17 cellular contexts compared by ENCODE assay signal in the genomic region with DNA sequence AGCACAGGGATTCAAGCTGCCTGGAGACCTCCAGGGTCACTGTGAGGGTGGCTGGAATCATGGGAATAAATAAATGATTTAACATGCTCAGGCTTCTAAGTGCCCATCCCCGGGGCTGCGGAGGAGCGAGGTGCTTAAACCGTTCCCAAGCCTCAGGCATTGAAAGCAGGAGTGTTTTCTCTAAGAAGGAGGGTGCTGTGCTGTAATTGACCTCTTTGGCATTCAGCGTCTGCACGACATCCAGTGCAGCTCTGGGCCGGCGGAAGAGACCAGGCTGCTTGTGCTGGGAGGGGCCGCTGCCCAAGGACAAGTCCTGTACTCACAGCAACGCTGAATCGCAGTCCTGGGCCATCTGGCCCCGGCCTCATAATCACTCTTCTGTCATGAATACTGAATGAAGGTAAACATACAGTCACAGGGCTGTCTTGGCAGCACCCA. TPM values are rescaled to one million over a fixed set of nuclear protein-coding genes. Genes with fewer than 3 reads are reported as not detected.
DNase-seq lines count a peak whose midpoint lies in the region; ATAC-seq and TF ChIP-seq lines count a peak whose summit lies in the region.
"Had no signal": no experiment of that assay in that cellular context is flagged by ENCODE, and none has a peak within 500 bp of the region (broad histone marks: within the 10 kb centered on the region; RNA-seq: fewer than 3 reads in every experiment).

No MANE protein-coding gene starts in this region.

- intact Hi-C loops in right lobe of liver (cut with DNase I): no loop called here

- TF ChIP-seq EP300 in SK-N-SH (IDR thresholded peaks at IDR 0.05; ENCODE audit: borderline replicate concordance in 1 of 2, low read depth in 1 of 2, low read length in 1 of 2): no peak

- no peak overlapping the region for H3K9ac ChIP-seq in SK-N-SH

- no peaks in the 10 kb centered on the region for H3K9me2 ChIP-seq in SK-N-SH

- ATAC-seq in SK-N-SH treated with all-trans-retinoic acid at 6 μM for 48 hours (no peak), right lobe of liver (peak; percentile 29 to 47 (median 30))
- no peak for ATAC-seq in activated naive CD8-positive, alpha-beta T cell treated with anti-CD3 and anti-CD28 coated beads, Interleukin-2, amount 50 U/mL, for 24 hours
- ATAC-seq: PC-3 had no signal

- no peak overlapping the region for H3K4me2 ChIP-seq in SK-N-SH

- no peak for TF ChIP-seq POLR2A in right lobe of liver (IDR thresholded peaks at IDR 0.05)

- no peak overlapping the region for H3K27ac ChIP-seq in SK-N-SH (ENCODE audit: low read depth in 2 of 2, low read length in 1 of 2)
- no peak overlapping the region for H3K27ac ChIP-seq in right lobe of liver

- H3K4me1 ChIP-seq in SK-N-SH (ENCODE audit: control insufficient read depth in 1 of 2, insufficient read depth in 2 of 2, low read depth in 1 of 2, low read length in 1 of 2): no peaks in the 10 kb centered on the region; a peak in 1 of 4 replicates
- no peaks in the 10 kb centered on the region for H3K4me1 ChIP-seq in right lobe of liver

- H3K4me3 Mint-ChIP-seq in activated naive CD8-positive, alpha-beta T cell treated with anti-CD3 and anti-CD28 coated beads, Interleukin-2, amount 50 U/mL, for 24 hours: no peak overlapping the region
- H3K4me3 Mint-ChIP-seq: brain had no signal

- H3K36me3 ChIP-seq in SK-N-SH (replicated peaks in 1 of 2; ENCODE audit: control insufficient read depth in 1 of 2, insufficient read depth in 2 of 2, low read length in 1 of 2) (no peaks in the 10 kb centered on the region), right lobe of liver (no peaks in the 10 kb centered on the region)

- 12% methylated on average over 10 of the region's 12 CpGs for WGBS in SK-N-SH (ENCODE audit: low lambda C conversion rate)
- WGBS in right lobe of liver (ENCODE audit: insufficient coverage, low coverage, low lambda C conversion rate, missing lambda C conversion rate): no CpG with 5 or more reads among the region's 12 CpGs

- CTCF ChIA-PET in SK-N-SH (lab: Yijun Ruan, JAX): interaction anchor here (2.5 kb wide), 1 partner anchor 43 kb away, joined by 9 read pairs; no protein-coding TSS in a partner anchor

- H3K27me3 ChIP-seq in SK-N-SH (ENCODE audit: insufficient read depth): peaks cover 22% of the 10 kb centered on the region
- no peaks in the 10 kb centered on the region for H3K27me3 ChIP-seq in right lobe of liver

- no peak overlapping the region for H3K27ac Mint-ChIP-seq in activated naive CD8-positive, alpha-beta T cell treated with anti-CD3 and anti-CD28 coated beads, Interleukin-2, amount 50 U/mL, for 24 hours
- H3K27ac Mint-ChIP-seq: brain had no signal

- no peaks in the 10 kb centered on the region for H3K4me1 Mint-ChIP-seq in activated naive CD8-positive, alpha-beta T cell treated with anti-CD3 and anti-CD28 coated beads, Interleukin-2, amount 50 U/mL, for 24 hours
- H3K4me1 Mint-ChIP-seq: brain had no signal

- H3K27me3 Mint-ChIP-seq in activated naive CD8-positive, alpha-beta T cell treated with anti-CD3 and anti-CD28 coated beads, Interleukin-2, amount 50 U/mL, for 24 hours: no peaks in the 10 kb centered on the region

- TF ChIP-seq CTCF in SK-N-SH (IDR thresholded peaks at IDR 0.05) (no peak), right lobe of liver (IDR thresholded peaks at IDR 0.05) (no peak)

- no peaks in the 10 kb centered on the region for H3K9me3 Mint-ChIP-seq in activated naive CD8-positive, alpha-beta T cell treated with anti-CD3 and anti-CD28 coated beads, Interleukin-2, amount 50 U/mL, for 24 hours
- H3K9me3 Mint-ChIP-seq: brain had no signal

- DNase-seq in SK-N-SH (peak; percentile 32), ecto neural progenitor cell (ENCODE audit: low spot score) (peak; percentile 54), right lobe of liver (no peak), AG08396 (ENCODE audit: low spot score) (no peak), H4 (ENCODE audit: low spot score) (no peak)
- DNase-seq in activated naive CD8-positive, alpha-beta T cell treated with anti-CD3 and anti-CD28 coated beads, Interleukin-2, amount 50 U/mL, for 24 hours: no peak
- DNase-seq in activated CD4-positive, alpha-beta T cell treated with anti-CD3 and anti-CD28 coated beads, Interleukin-2, amount 50 U/mL, for 1 hour: no peak
- DNase-seq: activated effector memory CD4-positive, alpha-beta T cell treated with Interleukin-2 at 50 U/mL for 16 hours; KBM-7; NCI-H2029 treated with DMSO at 0.1 percent for 48 hours; PC-3; trophoblast cell had no signal

- H3F3A ChIP-seq in SK-N-SH (replicated peaks; ENCODE audit: insufficient read depth): no peaks in the 10 kb centered on the region

- H4K20me1 ChIP-seq in SK-N-SH (ENCODE audit: insufficient read depth): no peaks in the 10 kb centered on the region

- no peaks in the 10 kb centered on the region for H3K36me3 Mint-ChIP-seq in activated naive CD8-positive, alpha-beta T cell treated with anti-CD3 and anti-CD28 coated beads, Interleukin-2, amount 50 U/mL, for 24 hours (ENCODE audit: low read depth)
- H3K36me3 Mint-ChIP-seq: brain had no signal

- no peaks in the 10 kb centered on the region for H3K79me2 ChIP-seq in SK-N-SH (ENCODE audit: insufficient read depth)

- H3K9me3 ChIP-seq in SK-N-SH: no peaks in the 10 kb centered on the region
- no peaks in the 10 kb centered on the region for H3K9me3 ChIP-seq in right lobe of liver

- POLR2A ChIA-PET in SK-N-SH (lab: Yijun Ruan, JAX): no interaction called here

- H3K4me3 ChIP-seq in SK-N-SH (ENCODE audit: low read depth in 2 of 2, low read length in 1 of 2) (no peak overlapping the region), right lobe of liver (no peak overlapping the region)

- TF ChIP-seq RAD21 in SK-N-SH (IDR thresholded peaks at IDR 0.05; ENCODE audit: low read length): no peak

- no peak overlapping the region for H2AFZ ChIP-seq in SK-N-SH (ENCODE audit: low read depth)

TF ChIP-seq in SK-N-SH, 30 proteins besides CTCF, POLR2A, EP300 and RAD21 (continues in another document):
- no peak for TF ChIP-seq MXI1 (IDR thresholded peaks at IDR 0.05; ENCODE audit: low read depth, low read length)
- TF ChIP-seq, protein P1, sequence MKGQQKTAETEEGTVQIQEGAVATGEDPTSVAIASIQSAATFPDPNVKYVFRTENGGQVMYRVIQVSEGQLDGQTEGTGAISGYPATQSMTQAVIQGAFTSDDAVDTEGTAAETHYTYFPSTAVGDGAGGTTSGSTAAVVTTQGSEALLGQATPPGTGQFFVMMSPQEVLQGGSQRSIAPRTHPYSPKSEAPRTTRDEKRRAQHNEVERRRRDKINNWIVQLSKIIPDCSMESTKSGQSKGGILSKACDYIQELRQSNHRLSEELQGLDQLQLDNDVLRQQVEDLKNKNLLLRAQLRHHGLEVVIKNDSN (IDR thresholded peaks at IDR 0.05; ENCODE audit: borderline replicate concordance, low read depth): no peak
- no peak for TF ChIP-seq FOXJ3 (CRISPR knock-in tag; IDR thresholded peaks at IDR 0.05)
- no peak for TF ChIP-seq NRF1 (IDR thresholded peaks at IDR 0.05; ENCODE audit: low read depth, low read length)
- TF ChIP-seq FOSL2 (IDR thresholded peaks at IDR 0.05; ENCODE audit: borderline replicate concordance, low read depth): no peak
- TF ChIP-seq SIN3A (IDR thresholded peaks at IDR 0.05; ENCODE audit: borderline replicate concordance, low read depth, low read length): no peak
- no peak for TF ChIP-seq RXRA (IDR thresholded peaks at IDR 0.05; ENCODE audit: borderline replicate concordance, low read depth)
- TF ChIP-seq TEAD4 (IDR thresholded peaks at IDR 0.05; ENCODE audit: borderline replicate concordance, insufficient read depth): no peak
- TF ChIP-seq TAF1 (IDR thresholded peaks at IDR 0.05; ENCODE audit: borderline replicate concordance, low read depth, low read length): no peak

TF ChIP-seq in SK-N-SH treated with all-trans-retinoic acid at 6 μM for 48 hours, 23 proteins besides CTCF, POLR2A, EP300 and RAD21 (continues in another document):
- TF ChIP-seq ZFP30 (CRISPR knock-in tag; IDR thresholded peaks at IDR 0.05) (no peak), TOX (CRISPR knock-in tag; IDR thresholded peaks at IDR 0.05; ENCODE audit: borderline replicate concordance) (no peak), ZNF70 (CRISPR knock-in tag; IDR thresholded peaks at IDR 0.05) (no peak), ESRRG (CRISPR knock-in tag; IDR thresholded peaks at IDR 0.05) (no peak), BACH2 (CRISPR knock-in tag; IDR thresholded peaks at IDR 0.05; ENCODE audit: borderline replicate concordance) (no peak), RARB (CRISPR knock-in tag; IDR thresholded peaks at IDR 0.05) (no peak), PPARA (CRISPR knock-in tag; IDR thresholded peaks at IDR 0.05; ENCODE audit: borderline replicate concordance) (no peak), ARNTL (CRISPR knock-in tag; IDR thresholded peaks at IDR 0.05; ENCODE audit: borderline replicate concordance, low read depth) (no peak)

RNA-seq across cellular contexts. Expression of gene GPR42, which starts 24.9 kb away (rescaled TPM):
- polyA plus RNA-seq in SK-N-SH (2012; rRNA removed): not detected in 2 replicates
- not detected in 2 replicates for polyA plus RNA-seq in SK-N-SH (2012; cell fraction: cytosol; rRNA removed)
- not detected in 2 replicates for polyA plus RNA-seq in SK-N-SH (2012; cell fraction: nucleus; rRNA removed)
- not detected for total RNA-seq in right lobe of liver
- 0.21 TPM in 1 of 2 replicates, not detected in the other for total RNA-seq in H4 (2014; rRNA removed; shearing (Covaris generic))
- total RNA-seq: glomerular endothelial cell; liver; PC-3; T-helper 2 cell treated with Interferon-gamma antibody and Interleukin-4, amounts not matched to agents 100 ng/mL and 5 ng/mL, for 36 hours had no signal
- polyA plus RNA-seq: liver had no signal

RNA-seq across cellular contexts. Expression of gene FFAR3, which starts 37.5 kb away (rescaled TPM):
- not detected in 2 replicates for polyA plus RNA-seq in SK-N-SH (2012; rRNA removed)
- not detected in 2 replicates for polyA plus RNA-seq in SK-N-SH (2012; cell fraction: cytosol; rRNA removed)
- polyA plus RNA-seq in SK-N-SH (2012; cell fraction: nucleus; rRNA removed): 0.06 TPM in 1 of 2 replicates, not detected in the other
- under 1 TPM in 1 of 6 experiments, not detected in 5; 0.27 TPM for total RNA-seq in right lobe of liver
- total RNA-seq in H4 (2014; rRNA removed; shearing (Covaris generic)): 0.21 TPM in 1 of 2 replicates, not detected in the other
- total RNA-seq: glomerular endothelial cell; PC-3; T-helper 2 cell treated with Interferon-gamma antibody and Interleukin-4, amounts not matched to agents 100 ng/mL and 5 ng/mL, for 36 hours had no signal
- polyA plus RNA-seq: liver had no signal

RNA-seq across cellular contexts. Expression of gene FFAR1, which starts 48.1 kb away (rescaled TPM):
- not detected in 2 replicates for polyA plus RNA-seq in SK-N-SH (2012; rRNA removed)
- not detected in 2 replicates for polyA plus RNA-seq in SK-N-SH (2012; cell fraction: cytosol; rRNA removed)
- polyA plus RNA-seq in SK-N-SH (2012; cell fraction: nucleus; rRNA removed): not detected in 2 replicates
- total RNA-seq in right lobe of liver: not detected
- total RNA-seq in H4 (2014; rRNA removed; shearing (Covaris generic)): not detected in 2 replicates
- total RNA-seq: glomerular endothelial cell; liver; PC-3; T-helper 2 cell treated with Interferon-gamma antibody and Interleukin-4, amounts not matched to agents 100 ng/mL and 5 ng/mL, for 36 hours had no signal
- polyA plus RNA-seq: liver had no signal

RNA-seq across cellular contexts. Expression of gene FFAR2, which starts 52.3 kb away (rescaled TPM):
- polyA plus RNA-seq in SK-N-SH (2012; rRNA removed): not detected in 2 replicates
- polyA plus RNA-seq in SK-N-SH (2012; cell fraction: cytosol; rRNA removed): not detected in 2 replicates
- not detected in 2 replicates for polyA plus RNA-seq in SK-N-SH (2012; cell fraction: nucleus; rRNA removed)
- under 1 TPM in 3 of 6 experiments, not detected in 3; 0.30 to 0.64 (median 0.35) TPM for total RNA-seq in right lobe of liver
- not detected in 2 replicates for total RNA-seq in H4 (2014; rRNA removed; shearing (Covaris generic))
- total RNA-seq: glomerular endothelial cell; PC-3; T-helper 2 cell treated with Interferon-gamma antibody and Interleukin-4, amounts not matched to agents 100 ng/mL and 5 ng/mL, for 36 hours had no signal

Comparison
In these comparisons a context has a peak if more than half of its experiments do, and no peak if none do; other contexts are left out.
1. DNase-seq: peak in SK-N-SH (single experiment) and ecto neural progenitor cell (single experiment); none in right lobe of liver (0 of 3), AG08396 (single experiment), activated naive CD8-positive, alpha-beta T cell treated with anti-CD3 and anti-CD28 coated beads, Interleukin-2, amount 50 U/mL, for 24 hours (single experiment), activated CD4-positive, alpha-beta T cell treated with anti-CD3 and anti-CD28 coated beads, Interleukin-2, amount 50 U/mL, for 1 hour (single experiment) and H4 (single experiment).
2. ATAC-seq: peak in right lobe of liver (4 of 4); none in SK-N-SH treated with all-trans-retinoic acid at 6 μM for 48 hours (single experiment) and activated naive CD8-positive, alpha-beta T cell treated with anti-CD3 and anti-CD28 coated beads, Interleukin-2, amount 50 U/mL, for 24 hours (single experiment).